In the genomic region with DNA sequence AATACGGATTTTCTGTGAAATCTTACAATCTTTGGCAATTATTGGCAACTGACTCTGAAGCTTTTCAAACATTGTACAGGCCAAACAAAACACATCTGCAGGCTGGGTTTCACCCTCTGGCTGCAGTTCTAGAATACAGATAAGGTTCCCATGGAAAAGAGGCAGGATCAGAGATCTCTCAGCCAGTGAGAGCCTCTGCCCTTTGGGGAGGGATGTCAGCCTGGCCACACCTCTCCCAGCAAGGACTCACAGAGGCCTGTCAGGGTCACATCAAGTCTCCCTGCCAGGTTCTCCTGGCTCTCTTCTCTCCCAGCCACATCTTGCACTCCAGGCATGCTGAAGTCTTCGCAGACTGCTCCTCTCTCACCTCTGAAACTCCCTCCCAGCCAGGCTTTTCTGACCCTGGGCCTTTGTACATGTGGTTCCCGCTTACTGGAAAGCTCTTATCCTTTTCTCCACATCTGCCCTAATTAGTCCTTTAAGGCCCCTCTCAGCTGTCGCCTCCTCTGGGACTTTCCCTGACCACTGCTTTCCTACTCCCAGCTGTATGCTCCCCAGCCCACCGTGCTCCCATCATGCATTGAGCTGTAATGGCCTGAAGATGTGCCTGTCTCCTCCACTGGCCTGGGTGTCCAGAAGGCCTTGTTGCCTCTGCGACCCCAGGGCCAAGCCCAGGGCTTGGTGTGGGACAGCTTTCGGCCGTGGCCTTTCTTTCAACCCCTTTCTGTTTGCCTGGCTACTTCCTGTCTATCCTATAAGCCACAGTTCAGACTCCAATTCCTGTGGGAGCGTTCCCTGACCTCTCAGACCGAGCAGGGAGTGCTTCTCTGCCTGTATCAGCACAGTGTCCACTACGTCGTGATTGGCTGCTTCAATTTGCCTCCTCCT, we compare ENCODE assay signal across 8 cellular contexts. TPM values are rescaled to one million over a fixed set of nuclear protein-coding genes. Genes with fewer than 3 reads are reported as not detected.
DNase-seq lines count a peak whose midpoint lies in the region; ATAC-seq and TF ChIP-seq lines count a peak whose summit lies in the region.

No MANE protein-coding gene starts in this region.

- in situ Hi-C loops in Caki2 (cut with HindIII; ENCODE audit: low pct_unique_long_range_greater_than_20kb, low sequenced_read_pairs): no loop called here

- TF ChIP-seq CTCF in omental fat pad (IDR thresholded peaks at IDR 0.05): no peak

- peak; percentile 34 for ATAC-seq in omental fat pad (ENCODE audit: low FRiP score)
- ATAC-seq in HG02678 (IDR thresholded peaks at IDR 0.05; ENCODE audit: unreplicated experiment): no peak
- no peak for ATAC-seq in GM18502 (IDR thresholded peaks at IDR 0.05; ENCODE audit: poor library complexity, unreplicated experiment)

- DNase-seq in Caki2 (ENCODE audit: low read depth) (peak; percentile 83), RPMI7951 (ENCODE audit: low read depth) (peak; percentile 94), fibroblast of peridontal ligament (ENCODE audit: extremely low read depth) (peak; percentile 77), omental fat pad (ENCODE audit: low spot score) (no peak), NCI-H510A treated with DMSO at 0.1 percent for 48 hours (lab: John Stamatoyannopoulos, UW) (no peak), NOMO-1 treated with DMSO at 0.1 percent for 48 hours (lab: John Stamatoyannopoulos, UW; ENCODE audit: unreplicated experiment) (no peak)

RNA-seq across cellular contexts. Expression of gene RBP1, which starts 4.3 kb away (rescaled TPM):
- total RNA-seq in Caki2 (2014; rRNA removed; shearing (Covaris generic); ENCODE audit: low replicate concordance): 15.9 and 29.5 TPM in 2 replicates
- total RNA-seq in RPMI7951 (2014; rRNA removed; shearing (Covaris generic)): 7.2 and 9.3 TPM in 2 replicates
- 10 to 100 TPM in 1 of 4 donors, 1 to 10 TPM in 3; 4.3 to 13.3 (median 6.4) TPM for total RNA-seq in omental fat pad

RNA-seq across cellular contexts. Expression of gene RBP2, which starts 58.9 kb away (rescaled TPM):
- not detected in 2 replicates for total RNA-seq in Caki2 (2014; rRNA removed; shearing (Covaris generic); ENCODE audit: low replicate concordance)
- total RNA-seq in RPMI7951 (2014; rRNA removed; shearing (Covaris generic)): not detected in 2 replicates
- total RNA-seq in omental fat pad: not detected

Comparison
In these comparisons a context has a peak if more than half of its experiments do, and no peak if none do; other contexts are left out.
1. DNase-seq: peak in Caki2 (single experiment), RPMI7951 (single experiment) and fibroblast of peridontal ligament (single experiment); none in omental fat pad (single experiment), NCI-H510A treated with DMSO at 0.1 percent for 48 hours (single experiment) and NOMO-1 treated with DMSO at 0.1 percent for 48 hours (single experiment).